ENCODE assay signal across 1 cellular context in the genomic region with DNA sequence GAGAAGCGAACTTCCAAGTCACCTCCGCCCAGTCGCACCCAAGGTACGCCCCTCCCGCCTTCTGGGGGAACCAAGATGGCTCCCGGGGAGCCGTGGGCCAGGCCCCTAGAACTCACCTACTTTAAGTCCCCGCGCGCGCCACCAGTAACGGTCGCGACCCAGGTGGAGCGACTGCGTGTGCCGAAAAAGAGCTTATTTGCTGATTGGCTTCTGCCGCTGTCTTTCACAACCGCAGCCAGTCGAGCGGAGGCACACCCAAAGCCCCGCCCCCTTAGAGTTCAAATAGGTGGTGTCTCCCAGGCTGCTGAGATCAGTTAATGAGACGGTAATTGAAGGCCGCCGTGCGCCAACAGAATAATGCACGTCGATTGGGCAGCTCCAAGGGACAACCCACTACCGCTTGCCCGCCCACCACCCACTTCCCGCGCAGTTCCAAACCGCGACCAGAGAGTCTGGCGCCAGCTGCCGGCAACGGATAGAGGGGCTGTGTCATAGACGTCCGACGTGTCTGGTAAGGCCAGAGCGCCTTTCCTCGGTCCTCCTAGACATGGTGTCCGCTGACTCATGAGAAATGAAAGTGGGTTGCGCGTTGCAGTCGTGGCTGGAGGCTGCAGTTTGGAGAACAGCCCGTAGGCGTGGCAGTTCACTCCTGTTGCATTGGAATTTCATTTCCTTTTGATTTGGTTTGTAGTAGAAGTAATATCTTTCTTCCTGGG.
TF ChIP-seq lines count a peak whose summit lies in the region.

A gene with protein sequence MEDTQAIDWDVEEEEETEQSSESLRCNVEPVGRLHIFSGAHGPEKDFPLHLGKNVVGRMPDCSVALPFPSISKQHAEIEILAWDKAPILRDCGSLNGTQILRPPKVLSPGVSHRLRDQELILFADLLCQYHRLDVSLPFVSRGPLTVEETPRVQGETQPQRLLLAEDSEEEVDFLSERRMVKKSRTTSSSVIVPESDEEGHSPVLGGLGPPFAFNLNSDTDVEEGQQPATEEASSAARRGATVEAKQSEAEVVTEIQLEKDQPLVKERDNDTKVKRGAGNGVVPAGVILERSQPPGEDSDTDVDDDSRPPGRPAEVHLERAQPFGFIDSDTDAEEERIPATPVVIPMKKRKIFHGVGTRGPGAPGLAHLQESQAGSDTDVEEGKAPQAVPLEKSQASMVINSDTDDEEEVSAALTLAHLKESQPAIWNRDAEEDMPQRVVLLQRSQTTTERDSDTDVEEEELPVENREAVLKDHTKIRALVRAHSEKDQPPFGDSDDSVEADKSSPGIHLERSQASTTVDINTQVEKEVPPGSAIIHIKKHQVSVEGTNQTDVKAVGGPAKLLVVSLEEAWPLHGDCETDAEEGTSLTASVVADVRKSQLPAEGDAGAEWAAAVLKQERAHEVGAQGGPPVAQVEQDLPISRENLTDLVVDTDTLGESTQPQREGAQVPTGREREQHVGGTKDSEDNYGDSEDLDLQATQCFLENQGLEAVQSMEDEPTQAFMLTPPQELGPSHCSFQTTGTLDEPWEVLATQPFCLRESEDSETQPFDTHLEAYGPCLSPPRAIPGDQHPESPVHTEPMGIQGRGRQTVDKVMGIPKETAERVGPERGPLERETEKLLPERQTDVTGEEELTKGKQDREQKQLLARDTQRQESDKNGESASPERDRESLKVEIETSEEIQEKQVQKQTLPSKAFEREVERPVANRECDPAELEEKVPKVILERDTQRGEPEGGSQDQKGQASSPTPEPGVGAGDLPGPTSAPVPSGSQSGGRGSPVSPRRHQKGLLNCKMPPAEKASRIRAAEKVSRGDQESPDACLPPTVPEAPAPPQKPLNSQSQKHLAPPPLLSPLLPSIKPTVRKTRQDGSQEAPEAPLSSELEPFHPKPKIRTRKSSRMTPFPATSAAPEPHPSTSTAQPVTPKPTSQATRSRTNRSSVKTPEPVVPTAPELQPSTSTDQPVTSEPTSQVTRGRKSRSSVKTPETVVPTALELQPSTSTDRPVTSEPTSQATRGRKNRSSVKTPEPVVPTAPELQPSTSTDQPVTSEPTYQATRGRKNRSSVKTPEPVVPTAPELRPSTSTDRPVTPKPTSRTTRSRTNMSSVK (N-terminal part only) (minus strand): TSS at position 153 of the 716 bp plus-strand sequence. CDS start 2,106 bp downstream, outside the sequence.

TF ChIP-seq in liver, 16 proteins besides CTCF, POLR2A, EP300 and RAD21:
- TF ChIP-seq, protein P1, sequence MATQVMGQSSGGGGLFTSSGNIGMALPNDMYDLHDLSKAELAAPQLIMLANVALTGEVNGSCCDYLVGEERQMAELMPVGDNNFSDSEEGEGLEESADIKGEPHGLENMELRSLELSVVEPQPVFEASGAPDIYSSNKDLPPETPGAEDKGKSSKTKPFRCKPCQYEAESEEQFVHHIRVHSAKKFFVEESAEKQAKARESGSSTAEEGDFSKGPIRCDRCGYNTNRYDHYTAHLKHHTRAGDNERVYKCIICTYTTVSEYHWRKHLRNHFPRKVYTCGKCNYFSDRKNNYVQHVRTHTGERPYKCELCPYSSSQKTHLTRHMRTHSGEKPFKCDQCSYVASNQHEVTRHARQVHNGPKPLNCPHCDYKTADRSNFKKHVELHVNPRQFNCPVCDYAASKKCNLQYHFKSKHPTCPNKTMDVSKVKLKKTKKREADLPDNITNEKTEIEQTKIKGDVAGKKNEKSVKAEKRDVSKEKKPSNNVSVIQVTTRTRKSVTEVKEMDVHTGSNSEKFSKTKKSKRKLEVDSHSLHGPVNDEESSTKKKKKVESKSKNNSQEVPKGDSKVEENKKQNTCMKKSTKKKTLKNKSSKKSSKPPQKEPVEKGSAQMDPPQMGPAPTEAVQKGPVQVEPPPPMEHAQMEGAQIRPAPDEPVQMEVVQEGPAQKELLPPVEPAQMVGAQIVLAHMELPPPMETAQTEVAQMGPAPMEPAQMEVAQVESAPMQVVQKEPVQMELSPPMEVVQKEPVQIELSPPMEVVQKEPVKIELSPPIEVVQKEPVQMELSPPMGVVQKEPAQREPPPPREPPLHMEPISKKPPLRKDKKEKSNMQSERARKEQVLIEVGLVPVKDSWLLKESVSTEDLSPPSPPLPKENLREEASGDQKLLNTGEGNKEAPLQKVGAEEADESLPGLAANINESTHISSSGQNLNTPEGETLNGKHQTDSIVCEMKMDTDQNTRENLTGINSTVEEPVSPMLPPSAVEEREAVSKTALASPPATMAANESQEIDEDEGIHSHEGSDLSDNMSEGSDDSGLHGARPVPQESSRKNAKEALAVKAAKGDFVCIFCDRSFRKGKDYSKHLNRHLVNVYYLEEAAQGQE (IDR thresholded peaks at IDR 0.05), result peak; percentile 94
- TF ChIP-seq SP1 (IDR thresholded peaks at IDR 0.05) (peak; percentile 96), YY1 (IDR thresholded peaks at IDR 0.05) (peak; percentile 98), JUND (IDR thresholded peaks at IDR 0.05) (peak; percentile 87 to 89), RXRA (IDR thresholded peaks at IDR 0.05) (peak; percentile 75 to 84), GABPA (IDR thresholded peaks at IDR 0.05 in 1 of 2, conservative IDR thresholded peaks at IDR 0.05 in 1 of 2) (peak; percentile 37 to 80), TAF1 (conservative IDR thresholded peaks at IDR 0.05) (peak; percentile 94), FOXA1 (IDR thresholded peaks at IDR 0.05) (peak; percentile 73), HNF4A (conservative IDR thresholded peaks at IDR 0.05) (peak; percentile 33 to 60), EGR1 (IDR thresholded peaks at IDR 0.05; ENCODE audit: low read depth in 2 of 2) (peak in 1 of 2 donors; percentile 76), NR2F2 (IDR thresholded peaks at IDR 0.05) (peak; percentile 81), FOXA2 (IDR thresholded peaks at IDR 0.05) (peak; percentile 57), HNF4G (IDR thresholded peaks at IDR 0.05) (peak; percentile 22)
- TF ChIP-seq, protein P2, sequence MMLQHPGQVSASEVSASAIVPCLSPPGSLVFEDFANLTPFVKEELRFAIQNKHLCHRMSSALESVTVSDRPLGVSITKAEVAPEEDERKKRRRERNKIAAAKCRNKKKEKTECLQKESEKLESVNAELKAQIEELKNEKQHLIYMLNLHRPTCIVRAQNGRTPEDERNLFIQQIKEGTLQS (IDR thresholded peaks at IDR 0.05), result peak; percentile 77
- TF ChIP-seq, protein P3, sequence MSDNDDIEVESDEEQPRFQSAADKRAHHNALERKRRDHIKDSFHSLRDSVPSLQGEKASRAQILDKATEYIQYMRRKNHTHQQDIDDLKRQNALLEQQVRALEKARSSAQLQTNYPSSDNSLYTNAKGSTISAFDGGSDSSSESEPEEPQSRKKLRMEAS (IDR thresholded peaks at IDR 0.05), result peak; percentile 87
- TF ChIP-seq, protein P4, sequence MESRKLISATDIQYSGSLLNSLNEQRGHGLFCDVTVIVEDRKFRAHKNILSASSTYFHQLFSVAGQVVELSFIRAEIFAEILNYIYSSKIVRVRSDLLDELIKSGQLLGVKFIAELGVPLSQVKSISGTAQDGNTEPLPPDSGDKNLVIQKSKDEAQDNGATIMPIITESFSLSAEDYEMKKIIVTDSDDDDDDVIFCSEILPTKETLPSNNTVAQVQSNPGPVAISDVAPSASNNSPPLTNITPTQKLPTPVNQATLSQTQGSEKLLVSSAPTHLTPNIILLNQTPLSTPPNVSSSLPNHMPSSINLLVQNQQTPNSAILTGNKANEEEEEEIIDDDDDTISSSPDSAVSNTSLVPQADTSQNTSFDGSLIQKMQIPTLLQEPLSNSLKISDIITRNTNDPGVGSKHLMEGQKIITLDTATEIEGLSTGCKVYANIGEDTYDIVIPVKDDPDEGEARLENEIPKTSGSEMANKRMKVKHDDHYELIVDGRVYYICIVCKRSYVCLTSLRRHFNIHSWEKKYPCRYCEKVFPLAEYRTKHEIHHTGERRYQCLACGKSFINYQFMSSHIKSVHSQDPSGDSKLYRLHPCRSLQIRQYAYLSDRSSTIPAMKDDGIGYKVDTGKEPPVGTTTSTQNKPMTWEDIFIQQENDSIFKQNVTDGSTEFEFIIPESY (IDR thresholded peaks at IDR 0.05), result peak; percentile 97
